In the genomic region with DNA sequence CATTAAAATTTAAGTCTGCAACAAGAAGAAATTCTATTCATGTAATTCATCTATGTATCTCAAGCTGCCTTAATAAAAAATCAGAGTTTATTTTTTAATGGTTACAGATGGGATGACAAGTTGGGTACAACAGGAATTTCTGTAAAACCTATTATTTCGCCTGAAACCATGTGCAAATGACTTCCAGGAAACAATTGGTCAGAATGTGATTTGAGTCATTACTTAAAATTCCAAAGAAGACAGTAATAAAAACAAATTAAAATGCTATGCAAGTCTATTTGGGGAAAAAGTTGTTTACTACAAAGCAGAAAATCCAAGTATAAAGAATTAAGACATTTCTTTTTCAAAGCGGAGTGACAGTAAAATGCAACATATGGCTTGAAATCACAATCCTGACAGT, we compare ENCODE assay signal across 16 cellular contexts. TPM values are rescaled to one million over a fixed set of nuclear protein-coding genes. Genes with fewer than 3 reads are reported as not detected.
A peak's percentile ranks its signal among the peaks of the same experiment; 100 is the strongest.
DNase-seq lines count a peak whose midpoint lies in the region; ATAC-seq and TF ChIP-seq lines count a peak whose summit lies in the region.
"Had no signal": no experiment of that assay in that cellular context is flagged by ENCODE, and none has a peak within 500 bp of the region (broad histone marks: within the 10 kb centered on the region; RNA-seq: fewer than 3 reads in every experiment).

No MANE protein-coding gene starts in this region.

- CTCF ChIA-PET in BJ (lab: Yijun Ruan, JAX), result no interaction called here

- no peak for TF ChIP-seq EP300 in upper lobe of left lung (IDR thresholded peaks at IDR 0.05)

- H3K4me3 ChIP-seq in BJ (ENCODE audit: low read depth, low read length) (no peak overlapping the region), HFF-Myc (replicated peaks; ENCODE audit: low read depth, low read length) (no peak overlapping the region), breast epithelium (no peak overlapping the region), upper lobe of left lung (no peak overlapping the region)

- TF ChIP-seq POLR2A in breast epithelium (IDR thresholded peaks at IDR 0.05) (no peak), upper lobe of left lung (IDR thresholded peaks at IDR 0.05) (no peak)

- H3K27me3 ChIP-seq in BJ (ENCODE audit: control insufficient read depth, insufficient read depth, low read length) (no peaks in the 10 kb centered on the region), breast epithelium (no peaks in the 10 kb centered on the region), upper lobe of left lung (no peaks in the 10 kb centered on the region)

- intact Hi-C loops in breast epithelium (cut with DNase I; ENCODE audit: low total_unique reads), result no loop called here

- H3K27ac ChIP-seq in breast epithelium (no peak overlapping the region), upper lobe of left lung (no peak overlapping the region)

- H3K9me3 ChIP-seq in breast epithelium (no peaks in the 10 kb centered on the region), upper lobe of left lung (no peaks in the 10 kb centered on the region)
- H3K9me3 ChIP-seq: Caco-2 had no signal

- DNase-seq in BJ (ENCODE audit: low read depth) (peak; percentile 70), HFF-Myc (ENCODE audit: extremely low read depth, low read depth) (peak; percentile 44), astrocyte of the hippocampus (ENCODE audit: low read depth, low spot score) (peak; percentile 39), kidney tubule cell (ENCODE audit: low spot score) (peak; percentile 12), RPMI8226 (no peak), breast epithelium (ENCODE audit: low spot score in 2 of 2) (no peak), SHP77 treated with DMSO at 0.1 percent for 48 hours (lab: John Stamatoyannopoulos, UW) (no peak), upper lobe of left lung (no peak)
- DNase-seq: Caco-2, GOT3, Karpas-422, NCI-H1930, NCI-H2171, NCI-H774, Right ventricle myocardium superior, SW 1271 had no signal

- TF ChIP-seq CTCF in BJ (IDR thresholded peaks at IDR 0.05; ENCODE audit: insufficient read depth, low read depth, low read length) (no peak), HFF-Myc (IDR thresholded peaks at IDR 0.05; ENCODE audit: low read depth, low read length, missing control alignments) (no peak), breast epithelium (IDR thresholded peaks at IDR 0.05) (no peak), upper lobe of left lung (IDR thresholded peaks at IDR 0.05) (no peak)

- ATAC-seq in upper lobe of left lung (ENCODE audit: low FRiP score in 2 of 2), result no peak

- H3K4me1 ChIP-seq in breast epithelium, result no peaks in the 10 kb centered on the region
- H3K4me1 ChIP-seq in upper lobe of left lung, result no peaks in the 10 kb centered on the region

- 79 to 96% methylated on average over 2 of the region's 2 CpGs for WGBS in upper lobe of left lung, 2 donors

- POLR2A ChIA-PET in BJ (lab: Charles Lee), result no interaction called here

- H3K36me3 ChIP-seq in BJ (ENCODE audit: control insufficient read depth, insufficient read depth, low read length), result no peaks in the 10 kb centered on the region
- H3K36me3 ChIP-seq in breast epithelium, result no peaks in the 10 kb centered on the region
- H3K36me3 ChIP-seq in upper lobe of left lung, result no peaks in the 10 kb centered on the region

RNA-seq across cellular contexts. Expression of a gene that starts 41.4 kb away (rescaled TPM):
- 64.1 and 118 TPM in 2 replicates for polyA plus RNA-seq in BJ (2011; rRNA removed)
- polyA minus RNA-seq in BJ (2011; rRNA and poly(A)+ RNA removed), result 91.2 and 106 TPM in 2 replicates
- total RNA-seq in breast epithelium, result 100 to 1,000 TPM in 2 of 3 donors, 10 to 100 TPM in 1; 67.5 to 157 (median 108) TPM
- 10 to 100 TPM; 30.7 to 81.7 (median 50.1) TPM for total RNA-seq in upper lobe of left lung

Comparison
In these comparisons a context has a peak if more than half of its experiments do, and no peak if none do; other contexts are left out.
1. DNase-seq: peak in BJ (single experiment), HFF-Myc (single experiment), astrocyte of the hippocampus (single experiment) and kidney tubule cell (single experiment); none in RPMI8226 (single experiment), breast epithelium (0 of 2), SHP77 treated with DMSO at 0.1 percent for 48 hours (single experiment) and upper lobe of left lung (0 of 2).